Comparison of ENCODE assay signal across 17 cellular contexts in genomic region chr4:54540931-54541330, GRCh38.
"Had no signal": no experiment of that assay in that cellular context is flagged by ENCODE, and none has a peak within 500 bp of the region (broad histone marks: within the 10 kb centered on the region; RNA-seq: fewer than 3 reads in every experiment).

No MANE protein-coding gene starts in this region.

- H3K9me3 ChIP-seq: esophagus muscularis mucosa, left lung, ovary, spleen, upper lobe of right lung had no signal

- H3K4me2 ChIP-seq: hepatocyte had no signal

- H2AFZ ChIP-seq: hepatocyte had no signal

- DNase-seq: activated CD4-positive, alpha-beta memory T cell treated with anti-CD3 and anti-CD28 coated beads for 36 hours; activated CD4-positive, alpha-beta T cell treated with anti-CD3 and anti-CD28 coated beads for 36 hours; activated naive CD4-positive, alpha-beta T cell treated with anti-CD3 and anti-CD28 coated beads, Interleukin-2, amount 50 U/mL, for 16 hours; activated T-cell treated with anti-CD3 and anti-CD28 coated beads, Interleukin-2, amount 50 U/mL, for 24 hours; central memory CD4-positive, alpha-beta T cell; kidney; left lung; ovary; spleen; stimulated activated naive CD8-positive, alpha-beta T cell treated with anti-CD3 and anti-CD28 coated beads, Interleukin-15, amount 100 ng/mL, for 72 hours; T-helper 9 cell; upper lobe of right lung; WERI-Rb-1 had no signal

- H3K27ac Mint-ChIP-seq: activated CD4-positive, alpha-beta memory T cell treated with anti-CD3 and anti-CD28 coated beads for 36 hours; activated CD4-positive, alpha-beta T cell treated with anti-CD3 and anti-CD28 coated beads for 36 hours; activated T-cell treated with anti-CD3 and anti-CD28 coated beads, Interleukin-2, amount 50 U/mL, for 24 hours; natural killer cell treated with Interleukin-12 subunit alpha and Interleukin-12 subunit beta and Interleukin-15 and Interleukin-18, amount 100 ng/mL, for 72 hours; stimulated activated naive CD8-positive, alpha-beta T cell treated with anti-CD3 and anti-CD28 coated beads, Interleukin-15, amount 100 ng/mL, for 72 hours had no signal

- H3K4me3 ChIP-seq: coronary artery, esophagus muscularis mucosa, hepatocyte, left lung, ovary, spleen, upper lobe of right lung had no signal

- H3K36me3 ChIP-seq: esophagus muscularis mucosa, left lung, ovary, spleen, upper lobe of right lung, WERI-Rb-1 had no signal

- H3K27me3 ChIP-seq: esophagus muscularis mucosa, left lung, ovary, upper lobe of right lung had no signal

- H3K4me3 Mint-ChIP-seq: activated CD4-positive, alpha-beta memory T cell treated with anti-CD3 and anti-CD28 coated beads for 36 hours; activated CD4-positive, alpha-beta T cell treated with anti-CD3 and anti-CD28 coated beads for 36 hours; activated T-cell treated with anti-CD3 and anti-CD28 coated beads, Interleukin-2, amount 50 U/mL, for 24 hours; natural killer cell treated with Interleukin-12 subunit alpha and Interleukin-12 subunit beta and Interleukin-15 and Interleukin-18, amount 100 ng/mL, for 72 hours; stimulated activated naive CD8-positive, alpha-beta T cell treated with anti-CD3 and anti-CD28 coated beads, Interleukin-15, amount 100 ng/mL, for 72 hours had no signal

- H3K79me2 ChIP-seq: hepatocyte had no signal

- H3K36me3 Mint-ChIP-seq: activated CD4-positive, alpha-beta memory T cell treated with anti-CD3 and anti-CD28 coated beads for 36 hours; natural killer cell treated with Interleukin-12 subunit alpha and Interleukin-12 subunit beta and Interleukin-15 and Interleukin-18, amount 100 ng/mL, for 72 hours had no signal

- H3K9me3 Mint-ChIP-seq: activated CD4-positive, alpha-beta memory T cell treated with anti-CD3 and anti-CD28 coated beads for 36 hours; activated T-cell treated with anti-CD3 and anti-CD28 coated beads, Interleukin-2, amount 50 U/mL, for 24 hours; natural killer cell treated with Interleukin-12 subunit alpha and Interleukin-12 subunit beta and Interleukin-15 and Interleukin-18, amount 100 ng/mL, for 72 hours; stimulated activated naive CD8-positive, alpha-beta T cell treated with anti-CD3 and anti-CD28 coated beads, Interleukin-15, amount 100 ng/mL, for 72 hours had no signal

- H3K27ac ChIP-seq: coronary artery, esophagus muscularis mucosa, hepatocyte, left lung, ovary, spleen, upper lobe of right lung, WERI-Rb-1 had no signal
